ENCODE assay signal across 19 cellular contexts in genomic region chr2:11699686-11700670, GRCh38. TPM values are rescaled to one million over a fixed set of nuclear protein-coding genes. Genes with fewer than 3 reads are reported as not detected.
"Had no signal": no experiment of that assay in that cellular context is flagged by ENCODE, and none has a peak within 500 bp of the region (broad histone marks: within the 10 kb centered on the region; RNA-seq: fewer than 3 reads in every experiment).

No MANE protein-coding gene starts in this region.

- H3K27me3 Mint-ChIP-seq: activated naive CD4-positive, alpha-beta T cell treated with anti-CD3 and anti-CD28 coated beads, Interleukin-2, amount 50 U/mL, for 24 hours; T-cell had no signal

- H3K27ac Mint-ChIP-seq: activated naive CD4-positive, alpha-beta T cell treated with anti-CD3 and anti-CD28 coated beads, Interleukin-2, amount 50 U/mL, for 24 hours; activated T-helper 2 cell treated with anti-CD3 and anti-CD28 coated beads, Interferon-gamma antibody, Interleukin-2, Interleukin-4, amounts not matched to agents 10 μg/mL and 5 μg/mL and 100 μg/mL, durations not matched to agents 14 hours and 24 hours and 36 hours; natural killer cell treated with Interleukin-12 subunit alpha and Interleukin-12 subunit beta and Interleukin-15 and Interleukin-18, amount 100 ng/mL, for 72 hours; T-cell had no signal

- DNase-seq: activated CD4-positive, alpha-beta T cell treated with anti-CD3 and anti-CD28 coated beads for 48 hours; activated CD8-positive, alpha-beta memory T cell treated with anti-CD3 and anti-CD28 coated beads for 24 hours; activated T-cell treated with anti-CD3 and anti-CD28 coated beads for 4 hours; caudate nucleus; colonic mucosa; effector CD4-positive, alpha-beta T cell; left cardiac atrium; occipital lobe; stimulated activated CD4-positive, alpha-beta T cell treated with anti-CD3 and anti-CD28 coated beads, Interleukin-12 subunit alpha, Interleukin-12 subunit beta, amount 100 ng/mL, for 4 hours; stimulated activated naive CD4-positive, alpha-beta T cell treated with Interleukin-2 at 50 U/mL for 16 hours; T-cell; testis; upper lobe of right lung had no signal

- H3K4me1 Mint-ChIP-seq: activated naive CD4-positive, alpha-beta T cell treated with anti-CD3 and anti-CD28 coated beads, Interleukin-2, amount 50 U/mL, for 24 hours; T-cell had no signal

- H3K36me3 Mint-ChIP-seq: activated naive CD4-positive, alpha-beta T cell treated with anti-CD3 and anti-CD28 coated beads, Interleukin-2, amount 50 U/mL, for 24 hours; natural killer cell treated with Interleukin-12 subunit alpha and Interleukin-12 subunit beta and Interleukin-15 and Interleukin-18, amount 100 ng/mL, for 72 hours; T-cell had no signal

- H3K4me3 Mint-ChIP-seq: activated naive CD4-positive, alpha-beta T cell treated with anti-CD3 and anti-CD28 coated beads, Interleukin-2, amount 50 U/mL, for 24 hours; natural killer cell treated with Interleukin-12 subunit alpha and Interleukin-12 subunit beta and Interleukin-15 and Interleukin-18, amount 100 ng/mL, for 72 hours; T-cell had no signal

- ATAC-seq: left cardiac atrium; natural killer cell treated with Interleukin-12 subunit alpha and Interleukin-12 subunit beta and Interleukin-15 and Interleukin-18, amount 100 ng/mL, for 72 hours; sciatic nerve; T-cell; upper lobe of right lung had no signal

- H3K9me3 Mint-ChIP-seq: activated naive CD4-positive, alpha-beta T cell treated with anti-CD3 and anti-CD28 coated beads, Interleukin-2, amount 50 U/mL, for 24 hours; activated T-helper 2 cell treated with anti-CD3 and anti-CD28 coated beads, Interferon-gamma antibody, Interleukin-2, Interleukin-4, amounts not matched to agents 10 μg/mL and 5 μg/mL and 100 μg/mL, durations not matched to agents 14 hours and 24 hours and 36 hours; natural killer cell treated with Interleukin-12 subunit alpha and Interleukin-12 subunit beta and Interleukin-15 and Interleukin-18, amount 100 ng/mL, for 72 hours; T-cell had no signal

RNA-seq across cellular contexts. Expression of gene NTSR2, which starts 30.0 kb away (rescaled TPM):
- total RNA-seq: activated T-helper 2 cell treated with anti-CD3 and anti-CD28 coated beads, Interferon-gamma antibody, Interleukin-2, Interleukin-4, amounts not matched to agents 10 μg/mL and 5 μg/mL and 100 μg/mL, durations not matched to agents 14 hours and 24 hours and 36 hours; colonic mucosa; endothelial cell of umbilical vein; lung; natural killer cell treated with Interleukin-12 subunit alpha and Interleukin-12 subunit beta and Interleukin-15 and Interleukin-18, amount 100 ng/mL, for 72 hours; sciatic nerve; T-cell; upper lobe of right lung had no signal
